ENCODE assay signal across 8 cellular contexts in genomic region chr6:169990095-169991030, GRCh38.
DNase-seq lines count a peak whose midpoint lies in the region; ATAC-seq and TF ChIP-seq lines count a peak whose summit lies in the region.

No MANE protein-coding gene starts in this region.

- ATAC-seq in GM19452 (IDR thresholded peaks at IDR 0.05; ENCODE audit: unreplicated experiment), result peak; percentile 55
- ATAC-seq in SK-N-SH treated with all-trans-retinoic acid at 6 μM for 48 hours, result no peak
- no peak for ATAC-seq in foreskin keratinocyte

- H3K27ac ChIP-seq in sigmoid colon (no peak overlapping the region), foreskin keratinocyte (no peak overlapping the region)

- no peaks in the 10 kb centered on the region for H3K27me3 ChIP-seq in sigmoid colon
- no peaks in the 10 kb centered on the region for H3K27me3 ChIP-seq in foreskin keratinocyte

- H3K4me3 ChIP-seq in LNCaP clone FGC (ENCODE audit: low read depth, low read length) (no peak overlapping the region), sigmoid colon (no peak overlapping the region)

- DNase-seq in LNCaP clone FGC (ENCODE audit: low read depth) (no peak), sigmoid colon (peak; percentile 69), T-helper 9 cell (no peak), middle frontal gyrus (ENCODE audit: extremely low spot score, low spot score) (no peak), foreskin keratinocyte (no peak)
- peak; percentile 64 for DNase-seq in activated naive CD4-positive, alpha-beta T cell treated with anti-CD3 and anti-CD28 coated beads, Interleukin-2, amount 50 U/mL, for 16 hours

- WGBS in sigmoid colon, 2 donors, result 63 to 74% methylated on average over 32 of the region's 32 CpGs

- H3K9me3 ChIP-seq in sigmoid colon, result no peaks in the 10 kb centered on the region

- H3K36me3 ChIP-seq in sigmoid colon, result no peaks in the 10 kb centered on the region

- no peak for TF ChIP-seq POLR2A in sigmoid colon (IDR thresholded peaks at IDR 0.05)

- intact Hi-C loops in sigmoid colon (cut with DNase I), result no loop called here

- TF ChIP-seq CTCF in LNCaP clone FGC (IDR thresholded peaks at IDR 0.05; ENCODE audit: control insufficient read depth, extremely low read depth, insufficient read depth) (peak; percentile 33), sigmoid colon (IDR thresholded peaks at IDR 0.05) (no peak), foreskin keratinocyte (conservative IDR thresholded peaks at IDR 0.05) (no peak)

- H3K4me1 ChIP-seq in sigmoid colon (no peaks in the 10 kb centered on the region), foreskin keratinocyte (no peaks in the 10 kb centered on the region)

- TF ChIP-seq EP300 in sigmoid colon (IDR thresholded peaks at IDR 0.05), result no peak

TF ChIP-seq in SK-N-SH treated with all-trans-retinoic acid at 6 μM for 48 hours, 23 proteins besides CTCF, POLR2A, EP300 and RAD21:
- no peak for TF ChIP-seq ESRRG (CRISPR knock-in tag; IDR thresholded peaks at IDR 0.05)
- no peak for TF ChIP-seq PPARA (CRISPR knock-in tag; IDR thresholded peaks at IDR 0.05; ENCODE audit: borderline replicate concordance)
- no peak for TF ChIP-seq GLIS3 (CRISPR knock-in tag; IDR thresholded peaks at IDR 0.05)
- TF ChIP-seq, protein P1, sequence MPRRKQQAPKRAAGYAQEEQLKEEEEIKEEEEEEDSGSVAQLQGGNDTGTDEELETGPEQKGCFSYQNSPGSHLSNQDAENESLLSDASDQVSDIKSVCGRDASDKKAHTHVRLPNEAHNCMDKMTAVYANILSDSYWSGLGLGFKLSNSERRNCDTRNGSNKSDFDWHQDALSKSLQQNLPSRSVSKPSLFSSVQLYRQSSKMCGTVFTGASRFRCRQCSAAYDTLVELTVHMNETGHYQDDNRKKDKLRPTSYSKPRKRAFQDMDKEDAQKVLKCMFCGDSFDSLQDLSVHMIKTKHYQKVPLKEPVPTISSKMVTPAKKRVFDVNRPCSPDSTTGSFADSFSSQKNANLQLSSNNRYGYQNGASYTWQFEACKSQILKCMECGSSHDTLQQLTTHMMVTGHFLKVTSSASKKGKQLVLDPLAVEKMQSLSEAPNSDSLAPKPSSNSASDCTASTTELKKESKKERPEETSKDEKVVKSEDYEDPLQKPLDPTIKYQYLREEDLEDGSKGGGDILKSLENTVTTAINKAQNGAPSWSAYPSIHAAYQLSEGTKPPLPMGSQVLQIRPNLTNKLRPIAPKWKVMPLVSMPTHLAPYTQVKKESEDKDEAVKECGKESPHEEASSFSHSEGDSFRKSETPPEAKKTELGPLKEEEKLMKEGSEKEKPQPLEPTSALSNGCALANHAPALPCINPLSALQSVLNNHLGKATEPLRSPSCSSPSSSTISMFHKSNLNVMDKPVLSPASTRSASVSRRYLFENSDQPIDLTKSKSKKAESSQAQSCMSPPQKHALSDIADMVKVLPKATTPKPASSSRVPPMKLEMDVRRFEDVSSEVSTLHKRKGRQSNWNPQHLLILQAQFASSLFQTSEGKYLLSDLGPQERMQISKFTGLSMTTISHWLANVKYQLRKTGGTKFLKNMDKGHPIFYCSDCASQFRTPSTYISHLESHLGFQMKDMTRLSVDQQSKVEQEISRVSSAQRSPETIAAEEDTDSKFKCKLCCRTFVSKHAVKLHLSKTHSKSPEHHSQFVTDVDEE (CRISPR knock-in tag; IDR thresholded peaks at IDR 0.05), result no peak
- TF ChIP-seq ZNF8 (CRISPR knock-in tag; IDR thresholded peaks at IDR 0.05), result no peak
- no peak for TF ChIP-seq SNAI2 (CRISPR knock-in tag; IDR thresholded peaks at IDR 0.05)
- TF ChIP-seq OSR1 (CRISPR knock-in tag; IDR thresholded peaks at IDR 0.05), result no peak
- TF ChIP-seq BACH2 (CRISPR knock-in tag; IDR thresholded peaks at IDR 0.05; ENCODE audit: borderline replicate concordance), result no peak
- no peak for TF ChIP-seq ZFP3 (CRISPR knock-in tag; IDR thresholded peaks at IDR 0.05)
- TF ChIP-seq, protein P2, sequence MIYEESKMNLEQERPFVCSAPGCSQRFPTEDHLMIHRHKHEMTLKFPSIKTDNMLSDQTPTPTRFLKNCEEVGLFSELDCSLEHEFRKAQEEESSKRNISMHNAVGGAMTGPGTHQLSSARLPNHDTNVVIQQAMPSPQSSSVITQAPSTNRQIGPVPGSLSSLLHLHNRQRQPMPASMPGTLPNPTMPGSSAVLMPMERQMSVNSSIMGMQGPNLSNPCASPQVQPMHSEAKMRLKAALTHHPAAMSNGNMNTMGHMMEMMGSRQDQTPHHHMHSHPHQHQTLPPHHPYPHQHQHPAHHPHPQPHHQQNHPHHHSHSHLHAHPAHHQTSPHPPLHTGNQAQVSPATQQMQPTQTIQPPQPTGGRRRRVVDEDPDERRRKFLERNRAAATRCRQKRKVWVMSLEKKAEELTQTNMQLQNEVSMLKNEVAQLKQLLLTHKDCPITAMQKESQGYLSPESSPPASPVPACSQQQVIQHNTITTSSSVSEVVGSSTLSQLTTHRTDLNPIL (CRISPR knock-in tag; IDR thresholded peaks at IDR 0.05; ENCODE audit: low read depth), result no peak
- TF ChIP-seq, protein P3, sequence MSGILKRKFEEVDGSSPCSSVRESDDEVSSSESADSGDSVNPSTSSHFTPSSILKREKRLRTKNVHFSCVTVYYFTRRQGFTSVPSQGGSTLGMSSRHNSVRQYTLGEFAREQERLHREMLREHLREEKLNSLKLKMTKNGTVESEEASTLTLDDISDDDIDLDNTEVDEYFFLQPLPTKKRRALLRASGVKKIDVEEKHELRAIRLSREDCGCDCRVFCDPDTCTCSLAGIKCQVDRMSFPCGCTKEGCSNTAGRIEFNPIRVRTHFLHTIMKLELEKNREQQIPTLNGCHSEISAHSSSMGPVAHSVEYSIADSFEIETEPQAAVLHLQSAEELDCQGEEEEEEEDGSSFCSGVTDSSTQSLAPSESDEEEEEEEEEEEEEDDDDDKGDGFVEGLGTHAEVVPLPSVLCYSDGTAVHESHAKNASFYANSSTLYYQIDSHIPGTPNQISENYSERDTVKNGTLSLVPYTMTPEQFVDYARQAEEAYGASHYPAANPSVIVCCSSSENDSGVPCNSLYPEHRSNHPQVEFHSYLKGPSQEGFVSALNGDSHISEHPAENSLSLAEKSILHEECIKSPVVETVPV (CRISPR knock-in tag; IDR thresholded peaks at IDR 0.05), result no peak
TF ChIP-seq in SK-N-SH treated with all-trans-retinoic acid at 6 μM for 48 hours: peak in this region for 0.

Comparison
In these comparisons a context has a peak if more than half of its experiments do, and no peak if none do; other contexts are left out.
1. DNase-seq: peak in activated naive CD4-positive, alpha-beta T cell treated with anti-CD3 and anti-CD28 coated beads, Interleukin-2, amount 50 U/mL, for 16 hours (single experiment) and sigmoid colon (single experiment); none in LNCaP clone FGC (single experiment), T-helper 9 cell (single experiment), middle frontal gyrus (single experiment) and foreskin keratinocyte (0 of 2).